ENCODE assay signal across 1 cellular context in genomic region chr10:15859865-15860691, GRCh38.
TF ChIP-seq lines count a peak whose summit lies in the region.

TSS of gene MINDY3 (minus strand) at chr10:15860507. CDS start at chr10:15860299, 208 bp downstream.

TF ChIP-seq in HepG2, 621 proteins besides CTCF, POLR2A, EP300 and RAD21 (continued from another document):
- TF ChIP-seq ZNF280D (CRISPR knock-in tag; IDR thresholded peaks at IDR 0.05), result peak; percentile 36; the same call in 1 of the 2 replicates
- no peak for TF ChIP-seq TERF1 (CRISPR knock-in tag; IDR thresholded peaks at IDR 0.05)
- TF ChIP-seq SALL1 (CRISPR knock-in tag; IDR thresholded peaks at IDR 0.05), result peak; percentile 42; the same call in 1 of the 2 replicates
- TF ChIP-seq GATAD1 (CRISPR knock-in tag; IDR thresholded peaks at IDR 0.05), result peak; percentile 88
- no peak; the same call in 1 of the 2 replicates for TF ChIP-seq MEF2D (CRISPR knock-in tag; IDR thresholded peaks at IDR 0.05)
- TF ChIP-seq ZNF317 (CRISPR knock-in tag; IDR thresholded peaks at IDR 0.05), result 0 out of 2 replicates have a peak, but pooled peaks have one; percentile 20
- no peak; the same call in 1 of the 2 replicates for TF ChIP-seq HNF4A (CRISPR knock-in tag; IDR thresholded peaks at IDR 0.05)
- no peak for TF ChIP-seq SMARCE1 (IDR thresholded peaks at IDR 0.05; ENCODE audit: borderline replicate concordance)
- TF ChIP-seq CREM (IDR thresholded peaks at IDR 0.05), result peak; percentile 59; the same call in 1 of the 2 replicates
- no peak for TF ChIP-seq CREM (CRISPR knock-in tag; IDR thresholded peaks at IDR 0.05)
- TF ChIP-seq ZNF569 (CRISPR knock-in tag; IDR thresholded peaks at IDR 0.05; ENCODE audit: borderline replicate concordance), result no peak
- no peak for TF ChIP-seq CREB1 (IDR thresholded peaks at IDR 0.05)
- TF ChIP-seq CREB1 (CRISPR knock-in tag; IDR thresholded peaks at IDR 0.05), result peak; percentile 66
- TF ChIP-seq MBD4 (IDR thresholded peaks at IDR 0.05; ENCODE audit: borderline replicate concordance, low read length), result no peak
- TF ChIP-seq BORCS8-MEF2B (CRISPR knock-in tag; IDR thresholded peaks at IDR 0.05), result no peak
- peak; percentile 55 for TF ChIP-seq AGO2 (optimal IDR thresholded peaks at IDR 0.05; ENCODE audit: low read depth, low read length)
- peak; percentile 61; the same call in 1 of the 2 replicates for TF ChIP-seq MAZ (IDR thresholded peaks at IDR 0.05; ENCODE audit: borderline replicate concordance, low read depth, low read length)
- no peak; the same call in 1 of the 2 replicates for TF ChIP-seq MAZ (CRISPR knock-in tag; IDR thresholded peaks at IDR 0.05; ENCODE audit: low read depth)
- no peak for TF ChIP-seq NFKBIZ (CRISPR knock-in tag; IDR thresholded peaks at IDR 0.05)
- TF ChIP-seq ZNF766 (CRISPR knock-in tag; IDR thresholded peaks at IDR 0.05; ENCODE audit: borderline replicate concordance), result no peak
- TF ChIP-seq RBM39 (IDR thresholded peaks at IDR 0.05; ENCODE audit: low read depth, low read length, poor library complexity, severe bottlenecking), result peak; percentile 44
- TF ChIP-seq PHF5A (CRISPR knock-in tag; IDR thresholded peaks at IDR 0.05; ENCODE audit: low read depth, unreplicated experiment), result no peak
- 0 out of 2 replicates have a peak, but pooled peaks have one; percentile 36 for TF ChIP-seq ZSCAN29 (CRISPR knock-in tag; conservative IDR thresholded peaks at IDR 0.05)
- peak; percentile 27; the same call in 1 of the 2 replicates for TF ChIP-seq MAX (IDR thresholded peaks at IDR 0.05)
- TF ChIP-seq MYNN (CRISPR knock-in tag; IDR thresholded peaks at IDR 0.05; ENCODE audit: low read depth), result no peak
- TF ChIP-seq MZF1 (CRISPR knock-in tag; IDR thresholded peaks at IDR 0.05; ENCODE audit: borderline replicate concordance), result no peak
- no peak for TF ChIP-seq CENPX (CRISPR knock-in tag; IDR thresholded peaks at IDR 0.05)
- TF ChIP-seq ZNF335 (CRISPR knock-in tag; IDR thresholded peaks at IDR 0.05), result 0 out of 2 replicates have a peak, but pooled peaks have one; percentile 19
- no peak for TF ChIP-seq KLF13 (CRISPR knock-in tag; IDR thresholded peaks at IDR 0.05)
- no peak for TF ChIP-seq SAFB2 (CRISPR knock-in tag; IDR thresholded peaks at IDR 0.05; ENCODE audit: borderline replicate concordance, low read depth)
